In the genomic region with DNA sequence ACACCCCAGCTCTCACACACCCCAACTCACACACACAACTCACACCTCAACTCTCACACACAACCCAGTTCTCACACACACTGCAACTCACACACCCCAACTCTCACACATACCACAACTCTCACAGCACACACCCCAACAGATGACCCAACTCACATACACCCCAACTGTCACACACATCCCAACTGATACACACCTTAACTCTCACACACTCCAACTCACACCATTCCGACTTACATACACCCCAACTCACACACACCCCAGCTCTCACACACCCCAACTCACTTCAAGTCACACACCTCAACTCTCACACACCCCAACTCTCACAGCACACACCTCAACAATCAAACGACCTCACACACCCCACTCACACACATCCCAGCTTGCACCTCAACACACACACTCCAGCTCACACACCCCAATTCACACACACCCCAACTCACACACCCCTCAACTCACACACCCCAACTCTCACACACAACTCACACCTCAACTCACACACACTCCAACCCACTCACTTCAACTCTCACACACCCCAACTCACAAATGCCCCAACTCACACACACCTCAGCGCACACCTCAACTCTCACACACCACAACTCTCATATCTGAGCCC, we compare ENCODE assay signal across 19 cellular contexts.
A peak's percentile ranks its signal among the peaks of the same experiment; 100 is the strongest.
DNase-seq lines count a peak whose midpoint lies in the region; ATAC-seq, FAIRE-seq and TF ChIP-seq lines count a peak whose summit lies in the region.
"Had no signal": no experiment of that assay in that cellular context is flagged by ENCODE, and none has a peak within 500 bp of the region (broad histone marks: within the 10 kb centered on the region; RNA-seq: fewer than 3 reads in every experiment).

No MANE protein-coding gene starts in this region.

- DNase-seq in HTR-8/SVneo (ENCODE audit: insufficient read length, low spot score) (no peak), K562 (ENCODE audit: extremely low read depth in 1 of 4, low spot score in 3 of 4) (no peak), keratinocyte (ENCODE audit: low read depth, low spot score) (no peak), MM.1S (no peak), LoVo (ENCODE audit: low spot score) (no peak), A673 (ENCODE audit: low spot score) (no peak)
- DNase-seq: Caco-2; CD4-positive, CD25-positive, alpha-beta regulatory T cell; CD8-positive, alpha-beta T cell; DMS153; DND-41; GM23248; H9; HFFc6 had no signal

- H3K4me1 ChIP-seq in K562 (replicated peaks in 1 of 2; ENCODE audit: control insufficient read depth in 2 of 2, insufficient read depth in 2 of 2, low read length in 2 of 2) (no peaks in the 10 kb centered on the region), keratinocyte (ENCODE audit: control insufficient read depth, extremely low read depth, insufficient read depth, low read length) (no peaks in the 10 kb centered on the region), MM.1S (ENCODE audit: low read length) (peaks cover 16% of the 10 kb centered on the region), A673 (ENCODE audit: insufficient read depth, low read length, poor library complexity, severe bottlenecking) (peaks cover 11% of the 10 kb centered on the region)
- H3K4me1 ChIP-seq: Caco-2 had no signal

- H3K4me2 ChIP-seq in K562 (ENCODE audit: insufficient read depth, low read length) (no peak overlapping the region), keratinocyte (ENCODE audit: control insufficient read depth, extremely low read depth, insufficient read depth, low read depth, low read length) (no peak overlapping the region), MM.1S (ENCODE audit: low read depth, low read length) (no peak overlapping the region)
- H3K4me2 ChIP-seq: BLaER1 had no signal

- TF ChIP-seq CTCF in K562 (IDR thresholded peaks at IDR 0.05 in 2 of 3, conservative IDR thresholded peaks at IDR 0.05 in 1 of 3; ENCODE audit: insufficient read depth in 2 of 3, low read depth in 1 of 3, low read length in 3 of 3) (no peak), keratinocyte (optimal IDR thresholded peaks at IDR 0.05 in 1 of 3, IDR thresholded peaks at IDR 0.05 in 1 of 3, conservative IDR thresholded peaks at IDR 0.05 in 1 of 3; ENCODE audit: extremely low read depth in 1 of 3, insufficient read depth in 2 of 3, low read length in 3 of 3) (no peak), MM.1S (IDR thresholded peaks at IDR 0.05; ENCODE audit: low read length) (no peak), A673 (conservative IDR thresholded peaks at IDR 0.05; ENCODE audit: low read depth, low read length) (no peak)

- H3K27ac ChIP-seq in K562 (ENCODE audit: extremely low read depth, low read depth, low read length) (no peak overlapping the region), keratinocyte (ENCODE audit: control insufficient read depth, insufficient read depth, low read length) (no peak overlapping the region), MM.1S (ENCODE audit: low read length) (no peak overlapping the region), A673 (ENCODE audit: low read depth, low read length, poor library complexity, severe bottlenecking) (no peak overlapping the region)
- H3K27ac ChIP-seq: BLaER1, C4-2B, GM23248 had no signal

- ATAC-seq in K562: no peak
- ATAC-seq: CD8-positive, alpha-beta T cell; HCT116 had no signal

- no peak for TF ChIP-seq EP300 in K562 (IDR thresholded peaks at IDR 0.05; ENCODE audit: low read length)

- intact Hi-C loops in K562 (cut with micrococcal nuclease) (no loop called here), A673 (cut with micrococcal nuclease; ENCODE audit: unreplicated experiment) (no loop called here)

- H3K36me3 ChIP-seq in K562 (ENCODE audit: control insufficient read depth, insufficient read depth, low read length) (no peaks in the 10 kb centered on the region), keratinocyte (ENCODE audit: control insufficient read depth in 2 of 2, extremely low read depth in 1 of 2, insufficient read depth in 2 of 2, low read length in 2 of 2) (no peaks in the 10 kb centered on the region), MM.1S (replicated peaks; ENCODE audit: insufficient read depth, low read length) (no peaks in the 10 kb centered on the region), A673 (ENCODE audit: insufficient read depth, low read length, poor library complexity, severe bottlenecking) (no peaks in the 10 kb centered on the region)
- H3K36me3 ChIP-seq: BLaER1 had no signal

- H3K9me3 ChIP-seq in K562 (replicated peaks; ENCODE audit: control insufficient read depth, insufficient read depth, low read depth, low read length) (no peaks in the 10 kb centered on the region; the same call in 1 of the 2 replicates), keratinocyte (ENCODE audit: control insufficient read depth, low read depth, low read length) (no peaks in the 10 kb centered on the region), MM.1S (replicated peaks; ENCODE audit: insufficient read depth, low read length) (no peaks in the 10 kb centered on the region), A673 (ENCODE audit: low read depth, low read length, poor library complexity, severe bottlenecking) (no peaks in the 10 kb centered on the region)
- H3K9me3 ChIP-seq: Caco-2 had no signal

- H3K27me3 ChIP-seq in K562 (ENCODE audit: control insufficient read depth in 2 of 2, insufficient read depth in 2 of 2, low read length in 2 of 2) (peaks cover 28 to 59% of the 10 kb centered on the region in 2 experiments), keratinocyte (ENCODE audit: control insufficient read depth, extremely low read depth, insufficient read depth, low read length) (peaks cover 16% of the 10 kb centered on the region), MM.1S (replicated peaks; ENCODE audit: insufficient read depth, low read length) (peaks cover 4% of the 10 kb centered on the region; the same call in 1 of the 2 replicates), A673 (replicated peaks; ENCODE audit: insufficient read depth, low read depth, low read length, poor library complexity) (peaks cover 10% of the 10 kb centered on the region)

- in situ Hi-C loops in K562 (cut with MboI): no loop called here

- H4K20me1 ChIP-seq in K562 (replicated peaks; ENCODE audit: control insufficient read depth, insufficient read depth, low read length) (no peaks in the 10 kb centered on the region), keratinocyte (ENCODE audit: control insufficient read depth, extremely low read depth, insufficient read depth, low read length) (no peaks in the 10 kb centered on the region), MM.1S (ENCODE audit: insufficient read depth, low read length) (no peaks in the 10 kb centered on the region)
- H4K20me1 ChIP-seq: BLaER1 had no signal

- H3K79me2 ChIP-seq in K562 (ENCODE audit: control insufficient read depth, insufficient read depth, low read length) (no peaks in the 10 kb centered on the region), keratinocyte (ENCODE audit: control insufficient read depth, insufficient read depth, low read length) (no peaks in the 10 kb centered on the region), MM.1S (ENCODE audit: low read length) (no peaks in the 10 kb centered on the region)

- 8% methylated on average over 3 of the region's 3 CpGs for WGBS in K562 (ENCODE audit: insufficient coverage, low coverage, missing lambda C conversion rate)

- H3K4me3 ChIP-seq in K562: no peak overlapping the region
- H3K4me3 ChIP-seq in keratinocyte (ENCODE audit: control insufficient read depth in 2 of 3, extremely low read depth in 1 of 3, insufficient read depth in 2 of 3, low read depth in 1 of 3, low read length in 3 of 3): no peak overlapping the region
- no peak overlapping the region for H3K4me3 ChIP-seq in MM.1S (ENCODE audit: low read length)
- no peak overlapping the region for H3K4me3 ChIP-seq in A673 (ENCODE audit: low read depth, low read length, poor library complexity, severe bottlenecking)
- H3K4me3 ChIP-seq: BLaER1, GM23248 had no signal

- dilution Hi-C loops in keratinocyte (cut with MboI; ENCODE audit: extremely low pct_ligation_motif_present, low sequenced_read_pairs): no loop called here

- no peaks in the 10 kb centered on the region for H3K9me2 ChIP-seq in MM.1S (replicated peaks; ENCODE audit: insufficient read depth, low read length)

- POLR2A ChIA-PET in K562 (lab: Yijun Ruan, JAX) (no interaction called here), A673 (lab: Charles Lee; ENCODE audit: low non-redundant PET) (no interaction called here)

- peaks cover 8% of the 10 kb centered on the region; the same call in 1 of the 2 replicates for H3F3A ChIP-seq in MM.1S (ENCODE audit: insufficient read depth, low read length)

- H2AFZ ChIP-seq in K562 (ENCODE audit: low read depth, low read length) (no peak overlapping the region), keratinocyte (ENCODE audit: control insufficient read depth, low read length) (no peak overlapping the region), MM.1S (ENCODE audit: low read length) (no peak overlapping the region)
- H2AFZ ChIP-seq: GM23248 had no signal

- TF ChIP-seq RAD21 in K562 (CRISPR knock-in tag; conservative IDR thresholded peaks at IDR 0.05 in 1 of 2, IDR thresholded peaks at IDR 0.05 in 1 of 2): no peak

- CTCF ChIA-PET in K562 (lab: Yijun Ruan, JAX; ENCODE audit: low intra/inter-chr PET ratio) (no interaction called here), A673 (lab: Charles Lee) (no interaction called here)

- BruUV-seq in K562 (replicated peaks; lab: Mats Ljungman, UMichigan): no TSS peak
- BruUV-seq in A673 (replicated peaks; lab: Mats Ljungman, UMichigan): no TSS peak

- H3K9ac ChIP-seq in K562 (ENCODE audit: insufficient read depth in 1 of 2, low read depth in 2 of 2, low read length in 2 of 2) (no peak overlapping the region), keratinocyte (ENCODE audit: control insufficient read depth, extremely low read depth, insufficient read depth, low read length) (no peak overlapping the region), MM.1S (ENCODE audit: low read length) (no peak overlapping the region)
- H3K9ac ChIP-seq: BLaER1, GM23248 had no signal

- no peak for TF ChIP-seq POLR2A in K562 (conservative IDR thresholded peaks at IDR 0.05)

- FAIRE-seq in HTR-8/SVneo (lab: Jason Lieb, UNC) (peak; percentile 95), K562 (lab: Jason Lieb, UNC) (no peak), keratinocyte (lab: Jason Lieb, UNC) (peak; percentile 5)
- FAIRE-seq: G401.6, GM12892 had no signal

- no peaks in the 10 kb centered on the region for H3K9me1 ChIP-seq in K562 (ENCODE audit: control insufficient read depth, insufficient read depth, low read length)
- H3K9me1 ChIP-seq in keratinocyte (ENCODE audit: control insufficient read depth, extremely low read depth, insufficient read depth, low read length): no peaks in the 10 kb centered on the region

TF ChIP-seq in K562, 482 proteins besides CTCF, POLR2A, EP300 and RAD21 (continues in another document):
- TF ChIP-seq ZNF830 (CRISPR knock-in tag; IDR thresholded peaks at IDR 0.05): no peak
- TF ChIP-seq IRF9 (tag; IDR thresholded peaks at IDR 0.05): 0 out of 2 replicates have a peak, but pooled peaks have one; percentile 31
